In the genomic region with DNA sequence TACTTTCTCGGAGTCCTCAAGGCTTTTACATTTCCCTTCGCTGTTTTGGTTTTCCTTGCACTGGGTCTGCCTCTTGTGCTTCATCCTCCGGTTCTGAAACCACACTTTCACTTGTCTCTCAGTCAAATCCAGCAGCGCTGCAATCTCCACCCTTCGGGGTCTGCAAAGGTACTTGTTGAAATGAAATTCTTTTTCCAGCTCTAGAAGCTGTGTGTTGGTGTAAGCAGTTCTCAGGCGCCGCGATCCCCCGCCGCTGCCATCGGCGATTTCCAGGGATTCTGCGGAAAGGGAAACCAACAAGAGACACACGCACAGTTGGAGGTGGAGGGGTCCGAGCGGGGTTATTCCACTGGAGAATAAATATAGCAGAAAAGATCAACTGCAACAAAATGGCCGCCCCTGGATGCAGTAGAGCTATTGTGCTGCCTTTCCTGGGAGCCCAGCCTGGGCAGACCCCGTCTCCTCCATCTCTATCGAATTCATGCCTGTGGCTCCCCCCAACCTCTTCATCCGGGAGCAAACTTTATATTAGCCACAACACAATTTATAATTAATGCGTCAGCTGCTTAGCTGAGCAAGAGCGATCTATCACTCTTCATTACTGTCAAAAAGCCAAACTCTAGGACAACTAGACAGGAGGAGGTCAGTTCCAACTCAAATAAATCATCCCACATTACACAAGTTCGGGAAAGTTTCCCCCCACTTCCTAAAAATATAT, we compare ENCODE assay signal across 10 cellular contexts. TPM values are rescaled to one million over a fixed set of nuclear protein-coding genes. Genes with fewer than 3 reads are reported as not detected.
DNase-seq lines count a peak whose midpoint lies in the region; ATAC-seq and TF ChIP-seq lines count a peak whose summit lies in the region.
"Had no signal": no experiment of that assay in that cellular context is flagged by ENCODE, and none has a peak within 500 bp of the region (broad histone marks: within the 10 kb centered on the region; RNA-seq: fewer than 3 reads in every experiment).

No MANE protein-coding gene starts in this region.

- no peaks in the 10 kb centered on the region for H3K9me3 Mint-ChIP-seq in IgD-negative memory B cell
- H3K9me3 Mint-ChIP-seq in stimulated activated effector memory CD8-positive, alpha-beta T cell treated with anti-CD3 and anti-CD28 coated beads, Interleukin-12 subunit alpha, Interleukin-12 subunit beta, amount 100 ng/mL, for 72 hours: no peaks in the 10 kb centered on the region

- WGBS in right lobe of liver (ENCODE audit: insufficient coverage, low coverage, low lambda C conversion rate, missing lambda C conversion rate): 27% methylated on average over 20 of the region's 23 CpGs

- DNase-seq in coronary artery (ENCODE audit: low spot score) (no peak), right lobe of liver (no peak), NCI-H2107 (lab: John Stamatoyannopoulos, UW) (no peak), SW 1271 (lab: John Stamatoyannopoulos, UW) (no peak), NCI-H345 treated with DMSO at 0.1 percent for 48 hours (lab: John Stamatoyannopoulos, UW; ENCODE audit: unreplicated experiment) (no peak)
- no peak for DNase-seq in stimulated activated effector memory CD8-positive, alpha-beta T cell treated with anti-CD3 and anti-CD28 coated beads, Interleukin-12 subunit alpha, Interleukin-12 subunit beta, amount 100 ng/mL, for 72 hours (ENCODE audit: low spot score in 2 of 2)
- DNase-seq: NCI-H526 treated with DMSO at 0.1 percent for 48 hours had no signal

- no peak for TF ChIP-seq CTCF in coronary artery (IDR thresholded peaks at IDR 0.05)
- TF ChIP-seq CTCF in right lobe of liver (IDR thresholded peaks at IDR 0.05): no peak

- peaks cover 55% of the 10 kb centered on the region for H3K27me3 Mint-ChIP-seq in IgD-negative memory B cell

- H3K27me3 ChIP-seq in right lobe of liver: peaks cover 0 to 31% of the 10 kb centered on the region in 2 donors

- no peak overlapping the region for H3K27ac Mint-ChIP-seq in IgD-negative memory B cell
- no peak overlapping the region for H3K27ac Mint-ChIP-seq in stimulated activated effector memory CD8-positive, alpha-beta T cell treated with anti-CD3 and anti-CD28 coated beads, Interleukin-12 subunit alpha, Interleukin-12 subunit beta, amount 100 ng/mL, for 72 hours

- H3K4me3 ChIP-seq in coronary artery: peak overlapping the region; percentile 56
- peak overlapping the region in 2 of 3 donors; percentile 23 to 36 for H3K4me3 ChIP-seq in right lobe of liver

- H3K4me1 Mint-ChIP-seq in IgD-negative memory B cell: peaks cover 12 to 30% (median 24%) of the 10 kb centered on the region in 3 donors
- peaks cover 55% of the 10 kb centered on the region for H3K4me1 Mint-ChIP-seq in stimulated activated effector memory CD8-positive, alpha-beta T cell treated with anti-CD3 and anti-CD28 coated beads, Interleukin-12 subunit alpha, Interleukin-12 subunit beta, amount 100 ng/mL, for 72 hours

- H3K4me3 Mint-ChIP-seq in IgD-negative memory B cell: peak overlapping the region in 3 of 4 donors; percentile 63 to 81 (median 64)
- peak overlapping the region; percentile 59 for H3K4me3 Mint-ChIP-seq in stimulated activated effector memory CD8-positive, alpha-beta T cell treated with anti-CD3 and anti-CD28 coated beads, Interleukin-12 subunit alpha, Interleukin-12 subunit beta, amount 100 ng/mL, for 72 hours

- peaks cover 0 to 3% (median 0%) of the 10 kb centered on the region in 4 donors for H3K4me1 ChIP-seq in right lobe of liver

- peaks cover 7% of the 10 kb centered on the region for H3K36me3 Mint-ChIP-seq in IgD-negative memory B cell
- H3K36me3 Mint-ChIP-seq in stimulated activated effector memory CD8-positive, alpha-beta T cell treated with anti-CD3 and anti-CD28 coated beads, Interleukin-12 subunit alpha, Interleukin-12 subunit beta, amount 100 ng/mL, for 72 hours: peaks cover 23% of the 10 kb centered on the region

- no peaks in the 10 kb centered on the region for H3K9me3 ChIP-seq in right lobe of liver

- intact Hi-C loops in right lobe of liver (cut with DNase I): no loop called here

- TF ChIP-seq POLR2A in right lobe of liver (IDR thresholded peaks at IDR 0.05): no peak

- H3K27ac ChIP-seq in coronary artery (peak overlapping the region in 1 of 2 donors; percentile 57), right lobe of liver (peak overlapping the region; percentile 50 to 80 (median 71))

- no peaks in the 10 kb centered on the region for H3K36me3 ChIP-seq in right lobe of liver

- ATAC-seq in right lobe of liver (no peak), HG03460 (IDR thresholded peaks at IDR 0.05; ENCODE audit: unreplicated experiment) (no peak)
- no peak for ATAC-seq in stimulated activated effector memory CD8-positive, alpha-beta T cell treated with anti-CD3 and anti-CD28 coated beads, Interleukin-12 subunit alpha, Interleukin-12 subunit beta, amount 100 ng/mL, for 72 hours

RNA-seq across cellular contexts. Expression of a gene that starts 1.1 kb away (rescaled TPM):
- polyA plus RNA-seq in IgD-negative memory B cell: not detected
- under 1 TPM in 3 of 6 experiments, not detected in 3; 0.16 to 0.19 (median 0.17) TPM for total RNA-seq in right lobe of liver

RNA-seq across cellular contexts. Expression of a gene that starts 5.5 kb away (rescaled TPM):
- 0.24 TPM for polyA plus RNA-seq in IgD-negative memory B cell
- total RNA-seq in right lobe of liver: under 1 TPM in 5 of 6 experiments, not detected in 1; 0.09 to 0.31 (median 0.17) TPM

RNA-seq across cellular contexts. Expression of a gene that starts 29.2 kb away (rescaled TPM):
- not detected for polyA plus RNA-seq in IgD-negative memory B cell
- total RNA-seq in right lobe of liver: 1 to 10 TPM in 1 of 6 experiments, under 1 TPM in 4, not detected in 1; 0.55 to 1.6 (median 0.75) TPM

RNA-seq across cellular contexts. Expression of a gene that starts 42.1 kb away (rescaled TPM):
- polyA plus RNA-seq in IgD-negative memory B cell: not detected
- 1 to 10 TPM in 2 of 6 experiments, under 1 TPM in 4; 0.18 to 1.5 (median 0.65) TPM for total RNA-seq in right lobe of liver

RNA-seq across cellular contexts. Expression of a gene that starts 46.2 kb away (rescaled TPM):
- polyA plus RNA-seq in IgD-negative memory B cell: 0.39 TPM
- not detected for total RNA-seq in right lobe of liver
- total RNA-seq: cardiac septum had no signal
